26 cellular contexts compared by ENCODE assay signal in genomic region chr6:161954699-161955276, GRCh38.
"Had no signal": no experiment of that assay in that cellular context is flagged by ENCODE, and none has a peak within 500 bp of the region (broad histone marks: within the 10 kb centered on the region; RNA-seq: fewer than 3 reads in every experiment).

No MANE protein-coding gene starts in this region.

- H3K4me1 ChIP-seq: breast epithelium, SJCRH30 had no signal

- H3K27ac ChIP-seq: breast epithelium, SJCRH30, VCaP had no signal

- DNase-seq: activated CD4-positive, alpha-beta memory T cell treated with anti-CD3 and anti-CD28 coated beads, Interleukin-2, amount 10 ng/mL, durations not matched to agents 7 days and 5 days; activated CD4-positive, alpha-beta T cell treated with anti-CD3 and anti-CD28 coated beads for 36 hours; activated CD4-positive, alpha-beta T cell treated with anti-CD3 and anti-CD28 coated beads, Interleukin-2, amount 50 U/mL, for 1 hour; activated gamma-delta T cell; activated naive CD4-positive, alpha-beta T cell treated with anti-CD3 and anti-CD28 coated beads for 36 hours; activated T-cell treated with anti-CD3 and anti-CD28 coated beads for 4 hours; activated T-cell treated with anti-CD3 and anti-CD28 coated beads, Interleukin-2, amount 50 U/mL, for 48 hours; amygdala; central memory CD4-positive, alpha-beta T cell; MG63; MV-4-11; NCI-H1092 treated with DMSO at 0.1 percent for 48 hours; NCI-H1417 treated with DMSO at 0.1 percent for 48 hours; NCI-H1694; NCI-H2029; NCI-H2107; NCI-H2171 treated with DMSO at 0.1 percent for 48 hours; NCI-H226; NCI-H526; NCI-H774; SJCRH30; T-helper 1 cell had no signal

- ATAC-seq: activated CD4-positive, alpha-beta T cell treated with anti-CD3 and anti-CD28 coated beads for 36 hours; activated T-helper 17 cell treated with anti-CD3 and anti-CD28 coated beads, Interleukin-2, amount 50 U/mL, for 72 hours had no signal

- H3K36me3 ChIP-seq: breast epithelium, MG63, SJCRH30 had no signal

- H3K4me3 ChIP-seq: breast epithelium, MG63, SJCRH30 had no signal

- H3K27me3 ChIP-seq: breast epithelium, MG63, SJCRH30 had no signal

- H3K4me2 ChIP-seq: SK-N-SH had no signal

- H3K9me3 ChIP-seq: breast epithelium, MG63, SJCRH30, SK-N-SH had no signal

- H3K9ac ChIP-seq: SK-N-SH had no signal
